In the genomic region with DNA sequence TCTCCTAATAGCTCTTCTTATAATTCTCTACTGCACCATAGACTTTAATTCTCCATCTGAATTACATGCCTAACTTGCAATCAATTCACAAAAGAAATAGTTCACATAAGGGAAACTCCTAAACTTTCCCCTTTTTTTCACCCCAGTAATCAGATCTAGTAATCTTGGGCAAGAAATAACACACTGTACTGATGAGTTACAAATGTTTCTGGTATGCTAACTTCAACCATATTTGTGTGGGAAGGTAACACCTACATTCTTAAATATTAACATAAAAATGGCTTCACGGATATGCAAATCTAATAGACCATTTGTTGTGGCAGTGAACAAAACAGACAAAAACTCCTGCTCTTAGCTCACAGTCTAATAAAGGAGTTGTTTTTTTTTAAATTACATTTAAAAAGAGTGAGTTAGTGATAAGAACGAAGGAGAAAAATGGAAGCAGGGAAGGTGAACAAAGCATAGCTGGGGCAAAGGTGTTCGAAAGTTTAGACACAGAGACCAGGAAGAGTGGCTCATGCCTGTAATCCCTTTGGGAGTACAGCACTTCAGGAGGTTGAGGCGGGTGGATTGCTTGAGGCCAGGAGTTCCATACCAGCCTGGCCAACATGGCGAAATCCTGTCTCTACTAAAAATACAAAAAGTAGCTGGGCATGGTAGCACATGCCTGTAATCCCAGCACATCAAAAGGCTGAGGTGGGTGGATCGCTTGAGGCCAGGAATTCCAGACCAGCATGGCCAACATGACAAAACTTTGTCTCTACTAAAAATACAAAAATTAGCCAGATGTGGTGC, we compare ENCODE assay signal across 1 cellular context.
TF ChIP-seq lines count a peak whose summit lies in the region.

No MANE protein-coding gene starts in this region.

TF ChIP-seq in IMR-90, 13 proteins besides CTCF, POLR2A, EP300 and RAD21:
- TF ChIP-seq CEBPB (IDR thresholded peaks at IDR 0.05; ENCODE audit: low read depth, low read length): no peak
- TF ChIP-seq BHLHE40 (IDR thresholded peaks at IDR 0.05; ENCODE audit: low read depth, low read length): no peak
- no peak for TF ChIP-seq CHD1 (IDR thresholded peaks at IDR 0.05; ENCODE audit: low read depth, low read length)
- no peak for TF ChIP-seq MAFK (IDR thresholded peaks at IDR 0.05; ENCODE audit: low read depth, low read length)
- TF ChIP-seq, protein P1, sequence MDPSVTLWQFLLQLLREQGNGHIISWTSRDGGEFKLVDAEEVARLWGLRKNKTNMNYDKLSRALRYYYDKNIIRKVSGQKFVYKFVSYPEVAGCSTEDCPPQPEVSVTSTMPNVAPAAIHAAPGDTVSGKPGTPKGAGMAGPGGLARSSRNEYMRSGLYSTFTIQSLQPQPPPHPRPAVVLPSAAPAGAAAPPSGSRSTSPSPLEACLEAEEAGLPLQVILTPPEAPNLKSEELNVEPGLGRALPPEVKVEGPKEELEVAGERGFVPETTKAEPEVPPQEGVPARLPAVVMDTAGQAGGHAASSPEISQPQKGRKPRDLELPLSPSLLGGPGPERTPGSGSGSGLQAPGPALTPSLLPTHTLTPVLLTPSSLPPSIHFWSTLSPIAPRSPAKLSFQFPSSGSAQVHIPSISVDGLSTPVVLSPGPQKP (IDR thresholded peaks at IDR 0.05; ENCODE audit: borderline replicate concordance, low read depth, low read length): no peak
- no peak for TF ChIP-seq FOS (IDR thresholded peaks at IDR 0.05; ENCODE audit: low read depth, low read length)
- no peak for TF ChIP-seq NFE2L2 (IDR thresholded peaks at IDR 0.05; ENCODE audit: low read depth, low read length)
- TF ChIP-seq RFX5 (IDR thresholded peaks at IDR 0.05; ENCODE audit: low read depth, low read length): no peak
- TF ChIP-seq MAZ (IDR thresholded peaks at IDR 0.05; ENCODE audit: borderline replicate concordance, low read depth, low read length): no peak
- TF ChIP-seq SMC3 (IDR thresholded peaks at IDR 0.05; ENCODE audit: low read depth, low read length): no peak
- TF ChIP-seq MXI1 (IDR thresholded peaks at IDR 0.05; ENCODE audit: borderline replicate concordance, low read depth, low read length): no peak
- TF ChIP-seq, protein P2, sequence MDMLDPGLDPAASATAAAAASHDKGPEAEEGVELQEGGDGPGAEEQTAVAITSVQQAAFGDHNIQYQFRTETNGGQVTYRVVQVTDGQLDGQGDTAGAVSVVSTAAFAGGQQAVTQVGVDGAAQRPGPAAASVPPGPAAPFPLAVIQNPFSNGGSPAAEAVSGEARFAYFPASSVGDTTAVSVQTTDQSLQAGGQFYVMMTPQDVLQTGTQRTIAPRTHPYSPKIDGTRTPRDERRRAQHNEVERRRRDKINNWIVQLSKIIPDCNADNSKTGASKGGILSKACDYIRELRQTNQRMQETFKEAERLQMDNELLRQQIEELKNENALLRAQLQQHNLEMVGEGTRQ (IDR thresholded peaks at IDR 0.05; ENCODE audit: low read depth, low read length): no peak
